In the genomic region with DNA sequence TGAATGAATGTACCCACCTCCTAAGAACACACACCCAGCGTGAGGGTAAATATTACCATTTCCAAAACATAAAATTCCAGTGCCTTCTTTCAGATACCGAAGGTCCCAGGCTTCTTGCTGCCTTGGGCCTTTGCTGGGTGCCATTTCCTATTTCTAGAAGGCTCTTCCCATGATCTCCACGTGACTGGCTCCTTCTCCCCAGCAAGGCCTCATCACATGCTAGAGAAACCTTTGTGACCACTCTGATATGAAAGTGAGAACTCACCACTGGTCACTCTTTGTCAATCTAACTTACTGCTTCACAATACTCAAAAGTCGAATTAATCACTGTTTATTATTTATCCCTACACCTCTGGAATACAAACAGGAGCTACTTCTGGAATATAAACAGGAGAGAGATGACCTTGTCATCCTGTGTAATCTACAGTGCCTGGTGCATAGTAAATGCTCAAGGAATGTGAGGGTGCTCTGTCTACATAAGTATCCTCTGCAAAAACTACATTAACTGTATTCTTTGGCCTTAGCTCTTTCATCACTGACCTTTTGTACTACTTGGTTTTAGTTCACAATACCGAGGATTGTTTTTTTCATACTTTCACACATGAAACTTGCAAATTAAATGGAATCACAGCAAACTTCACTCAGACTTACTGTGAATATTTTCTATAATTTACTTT, we compare ENCODE assay signal across 1 cellular context.
TF ChIP-seq lines count a peak whose summit lies in the region.

No MANE protein-coding gene starts in this region.

TF ChIP-seq in HepG2, 621 proteins besides CTCF, POLR2A, EP300 and RAD21 (continued from another document and continues in another):
- TF ChIP-seq, protein P1, sequence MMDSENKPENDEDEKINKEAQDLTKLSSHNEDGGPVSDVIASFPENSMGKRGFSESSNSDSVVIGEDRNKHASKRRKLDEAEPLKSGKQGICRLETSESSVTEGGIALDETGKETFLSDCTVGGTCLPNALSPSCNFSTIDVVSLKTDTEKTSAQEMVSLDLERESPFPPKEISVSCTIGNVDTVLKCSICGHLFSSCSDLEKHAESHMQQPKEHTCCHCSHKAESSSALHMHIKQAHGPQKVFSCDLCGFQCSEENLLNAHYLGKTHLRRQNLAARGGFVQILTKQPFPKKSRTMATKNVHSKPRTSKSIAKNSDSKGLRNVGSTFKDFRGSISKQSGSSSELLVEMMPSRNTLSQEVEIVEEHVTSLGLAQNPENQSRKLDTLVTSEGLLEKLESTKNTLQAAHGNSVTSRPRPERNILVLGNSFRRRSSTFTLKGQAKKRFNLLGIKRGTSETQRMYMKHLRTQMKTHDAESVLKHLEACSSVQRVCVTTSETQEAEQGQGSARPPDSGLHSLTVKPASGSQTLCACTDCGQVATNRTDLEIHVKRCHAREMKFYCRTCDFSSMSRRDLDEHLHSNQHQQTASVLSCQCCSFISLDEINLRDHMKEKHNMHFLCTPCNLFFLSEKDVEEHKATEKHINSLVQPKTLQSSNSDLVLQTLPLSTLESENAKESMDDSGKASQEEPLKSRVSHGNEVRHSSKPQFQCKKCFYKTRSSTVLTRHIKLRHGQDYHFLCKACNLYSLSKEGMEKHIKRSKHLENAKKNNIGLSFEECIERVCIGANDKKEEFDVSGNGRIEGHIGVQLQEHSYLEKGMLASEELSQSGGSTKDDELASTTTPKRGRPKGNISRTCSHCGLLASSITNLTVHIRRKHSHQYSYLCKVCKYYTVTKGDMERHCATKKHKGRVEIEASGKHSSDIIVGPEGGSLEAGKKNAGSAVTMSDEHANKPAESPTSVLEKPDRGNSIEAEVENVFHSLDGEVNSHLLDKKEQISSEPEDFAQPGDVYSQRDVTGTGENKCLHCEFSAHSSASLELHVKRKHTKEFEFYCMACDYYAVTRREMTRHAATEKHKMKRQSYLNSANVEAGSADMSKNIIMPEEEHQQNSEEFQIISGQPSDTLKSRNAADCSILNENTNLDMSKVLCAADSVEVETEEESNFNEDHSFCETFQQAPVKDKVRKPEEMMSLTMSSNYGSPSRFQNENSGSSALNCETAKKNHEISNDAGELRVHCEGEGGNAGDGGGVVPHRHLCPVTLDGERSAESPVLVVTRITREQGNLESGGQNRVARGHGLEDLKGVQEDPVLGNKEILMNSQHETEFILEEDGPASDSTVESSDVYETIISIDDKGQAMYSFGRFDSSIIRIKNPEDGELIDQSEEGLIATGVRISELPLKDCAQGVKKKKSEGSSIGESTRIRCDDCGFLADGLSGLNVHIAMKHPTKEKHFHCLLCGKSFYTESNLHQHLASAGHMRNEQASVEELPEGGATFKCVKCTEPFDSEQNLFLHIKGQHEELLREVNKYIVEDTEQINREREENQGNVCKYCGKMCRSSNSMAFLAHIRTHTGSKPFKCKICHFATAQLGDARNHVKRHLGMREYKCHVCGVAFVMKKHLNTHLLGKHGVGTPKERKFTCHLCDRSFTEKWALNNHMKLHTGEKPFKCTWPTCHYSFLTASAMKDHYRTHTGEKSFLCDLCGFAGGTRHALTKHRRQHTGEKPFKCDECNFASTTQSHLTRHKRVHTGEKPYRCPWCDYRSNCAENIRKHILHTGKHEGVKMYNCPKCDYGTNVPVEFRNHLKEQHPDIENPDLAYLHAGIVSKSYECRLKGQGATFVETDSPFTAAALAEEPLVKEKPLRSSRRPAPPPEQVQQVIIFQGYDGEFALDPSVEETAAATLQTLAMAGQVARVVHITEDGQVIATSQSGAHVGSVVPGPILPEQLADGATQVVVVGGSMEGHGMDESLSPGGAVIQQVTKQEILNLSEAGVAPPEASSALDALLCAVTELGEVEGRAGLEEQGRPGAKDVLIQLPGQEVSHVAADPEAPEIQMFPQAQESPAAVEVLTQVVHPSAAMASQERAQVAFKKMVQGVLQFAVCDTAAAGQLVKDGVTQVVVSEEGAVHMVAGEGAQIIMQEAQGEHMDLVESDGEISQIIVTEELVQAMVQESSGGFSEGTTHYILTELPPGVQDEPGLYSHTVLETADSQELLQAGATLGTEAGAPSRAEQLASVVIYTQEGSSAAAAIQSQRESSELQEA (CRISPR knock-in tag; IDR thresholded peaks at IDR 0.05; ENCODE audit: not compliant biosample characterization) = no peak
- TF ChIP-seq FOXK2 (IDR thresholded peaks at IDR 0.05) = no peak
- TF ChIP-seq ZFP1 (CRISPR knock-in tag; IDR thresholded peaks at IDR 0.05) = no peak
- no peak for TF ChIP-seq ZIK1 (CRISPR knock-in tag; IDR thresholded peaks at IDR 0.05; ENCODE audit: borderline replicate concordance, low read depth)
- TF ChIP-seq ZNF644 (CRISPR knock-in tag; IDR thresholded peaks at IDR 0.05; ENCODE audit: low read depth) = peak; percentile 26; the same call in 1 of the 2 replicates
- TF ChIP-seq CEBPG (CRISPR knock-in tag; IDR thresholded peaks at IDR 0.05) = 0 out of 2 replicates have a peak, but pooled peaks have one; percentile 6
- no peak for TF ChIP-seq ZNF20 (CRISPR knock-in tag; IDR thresholded peaks at IDR 0.05)
- no peak for TF ChIP-seq GLMP (CRISPR knock-in tag; IDR thresholded peaks at IDR 0.05; ENCODE audit: borderline replicate concordance)
- TF ChIP-seq ZNF431 (CRISPR knock-in tag; IDR thresholded peaks at IDR 0.05; ENCODE audit: borderline replicate concordance, low read depth) = no peak
- TF ChIP-seq NR3C1 (CRISPR knock-in tag; IDR thresholded peaks at IDR 0.05) = no peak
- TF ChIP-seq SP1 (IDR thresholded peaks at IDR 0.05) = no peak
- no peak for TF ChIP-seq SP1 (CRISPR knock-in tag; IDR thresholded peaks at IDR 0.05)
- no peak for TF ChIP-seq MZF1 (CRISPR knock-in tag; IDR thresholded peaks at IDR 0.05; ENCODE audit: borderline replicate concordance)
- TF ChIP-seq SNAPC4 (CRISPR knock-in tag; IDR thresholded peaks at IDR 0.05) = no peak
- TF ChIP-seq TEAD3 (CRISPR knock-in tag; optimal IDR thresholded peaks at IDR 0.05; ENCODE audit: borderline replicate concordance) = peak; percentile 62
- TF ChIP-seq NR1H2 (CRISPR knock-in tag; IDR thresholded peaks at IDR 0.05; ENCODE audit: borderline replicate concordance, low read depth) = no peak
- TF ChIP-seq ZFYVE20 (CRISPR knock-in tag; IDR thresholded peaks at IDR 0.05; ENCODE audit: borderline replicate concordance, low read depth) = no peak
- no peak for TF ChIP-seq LCORL (IDR thresholded peaks at IDR 0.05)
- peak; percentile 52; the same call in 1 of the 2 replicates for TF ChIP-seq LCORL (CRISPR knock-in tag; IDR thresholded peaks at IDR 0.05)
- TF ChIP-seq ZNF629 (CRISPR knock-in tag; conservative IDR thresholded peaks at IDR 0.05) = no peak
- TF ChIP-seq ZNF441 (CRISPR knock-in tag; IDR thresholded peaks at IDR 0.05; ENCODE audit: borderline replicate concordance) = no peak
- no peak for TF ChIP-seq ZNF549 (CRISPR knock-in tag; IDR thresholded peaks at IDR 0.05)
- TF ChIP-seq, protein P2, sequence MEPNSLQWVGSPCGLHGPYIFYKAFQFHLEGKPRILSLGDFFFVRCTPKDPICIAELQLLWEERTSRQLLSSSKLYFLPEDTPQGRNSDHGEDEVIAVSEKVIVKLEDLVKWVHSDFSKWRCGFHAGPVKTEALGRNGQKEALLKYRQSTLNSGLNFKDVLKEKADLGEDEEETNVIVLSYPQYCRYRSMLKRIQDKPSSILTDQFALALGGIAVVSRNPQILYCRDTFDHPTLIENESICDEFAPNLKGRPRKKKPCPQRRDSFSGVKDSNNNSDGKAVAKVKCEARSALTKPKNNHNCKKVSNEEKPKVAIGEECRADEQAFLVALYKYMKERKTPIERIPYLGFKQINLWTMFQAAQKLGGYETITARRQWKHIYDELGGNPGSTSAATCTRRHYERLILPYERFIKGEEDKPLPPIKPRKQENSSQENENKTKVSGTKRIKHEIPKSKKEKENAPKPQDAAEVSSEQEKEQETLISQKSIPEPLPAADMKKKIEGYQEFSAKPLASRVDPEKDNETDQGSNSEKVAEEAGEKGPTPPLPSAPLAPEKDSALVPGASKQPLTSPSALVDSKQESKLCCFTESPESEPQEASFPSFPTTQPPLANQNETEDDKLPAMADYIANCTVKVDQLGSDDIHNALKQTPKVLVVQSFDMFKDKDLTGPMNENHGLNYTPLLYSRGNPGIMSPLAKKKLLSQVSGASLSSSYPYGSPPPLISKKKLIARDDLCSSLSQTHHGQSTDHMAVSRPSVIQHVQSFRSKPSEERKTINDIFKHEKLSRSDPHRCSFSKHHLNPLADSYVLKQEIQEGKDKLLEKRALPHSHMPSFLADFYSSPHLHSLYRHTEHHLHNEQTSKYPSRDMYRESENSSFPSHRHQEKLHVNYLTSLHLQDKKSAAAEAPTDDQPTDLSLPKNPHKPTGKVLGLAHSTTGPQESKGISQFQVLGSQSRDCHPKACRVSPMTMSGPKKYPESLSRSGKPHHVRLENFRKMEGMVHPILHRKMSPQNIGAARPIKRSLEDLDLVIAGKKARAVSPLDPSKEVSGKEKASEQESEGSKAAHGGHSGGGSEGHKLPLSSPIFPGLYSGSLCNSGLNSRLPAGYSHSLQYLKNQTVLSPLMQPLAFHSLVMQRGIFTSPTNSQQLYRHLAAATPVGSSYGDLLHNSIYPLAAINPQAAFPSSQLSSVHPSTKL (CRISPR knock-in tag; IDR thresholded peaks at IDR 0.05) = peak; percentile 61
- TF ChIP-seq SOX5 (CRISPR knock-in tag; IDR thresholded peaks at IDR 0.05; ENCODE audit: borderline replicate concordance) = peak; percentile 27; the same call in 1 of the 2 replicates
- TF ChIP-seq CENPX (CRISPR knock-in tag; IDR thresholded peaks at IDR 0.05) = no peak
- TF ChIP-seq BCL6 (CRISPR knock-in tag; IDR thresholded peaks at IDR 0.05) = 0 out of 2 replicates have a peak, but pooled peaks have one; percentile 16
- TF ChIP-seq ETV6 (CRISPR knock-in tag; conservative IDR thresholded peaks at IDR 0.05) = no peak
- TF ChIP-seq ASH2L (IDR thresholded peaks at IDR 0.05; ENCODE audit: insufficient read length, low read depth, low read length) = no peak
- TF ChIP-seq AGO1 (IDR thresholded peaks at IDR 0.05; ENCODE audit: low read depth, low read length, poor library complexity, severe bottlenecking) = no peak
- no peak for TF ChIP-seq TP53 (CRISPR knock-in tag; conservative IDR thresholded peaks at IDR 0.05)
- TF ChIP-seq PAWR (CRISPR knock-in tag; IDR thresholded peaks at IDR 0.05; ENCODE audit: borderline replicate concordance) = no peak
- TF ChIP-seq ZNF749 (CRISPR knock-in tag; IDR thresholded peaks at IDR 0.05; ENCODE audit: borderline replicate concordance) = 0 out of 2 replicates have a peak, but pooled peaks have one; percentile 41
- no peak for TF ChIP-seq CBFB (CRISPR knock-in tag; IDR thresholded peaks at IDR 0.05)
- no peak for TF ChIP-seq JUN (CRISPR knock-in tag; IDR thresholded peaks at IDR 0.05)
- no peak for TF ChIP-seq MLXIP (CRISPR knock-in tag; IDR thresholded peaks at IDR 0.05; ENCODE audit: borderline replicate concordance)
- TF ChIP-seq ZNF143 (CRISPR knock-in tag; IDR thresholded peaks at IDR 0.05) = no peak
